Comparison of ENCODE assay signal across 25 cellular contexts in genomic region chr12:2355198-2355597, GRCh38.
DNase-seq lines count a peak whose midpoint lies in the region; ATAC-seq and TF ChIP-seq lines count a peak whose summit lies in the region.
"Had no signal": no experiment of that assay in that cellular context is flagged by ENCODE, and none has a peak within 500 bp of the region (broad histone marks: within the 10 kb centered on the region; RNA-seq: fewer than 3 reads in every experiment).

No MANE protein-coding gene starts in this region.

- peaks cover 13 to 17% of the 10 kb centered on the region in 2 donors for H3K4me1 Mint-ChIP-seq in immature natural killer cell

- H3K27me3 Mint-ChIP-seq in immature natural killer cell (ENCODE audit: low read depth in 3 of 3) = peaks cover 3 to 10% (median 8%) of the 10 kb centered on the region in 3 donors

- no peaks in the 10 kb centered on the region for H3K36me3 Mint-ChIP-seq in immature natural killer cell
- H3K36me3 Mint-ChIP-seq: CD8-positive, alpha-beta T cell had no signal

- H3K27ac Mint-ChIP-seq in immature natural killer cell = no peak overlapping the region

- H3K27me3 ChIP-seq in cardiac muscle cell (no peaks in the 10 kb centered on the region), sigmoid colon (no peaks in the 10 kb centered on the region)
- H3K27me3 ChIP-seq: MG63 had no signal

- H3K4me3 ChIP-seq in cardiac muscle cell = no peak overlapping the region
- H3K4me3 ChIP-seq in sigmoid colon = no peak overlapping the region
- H3K4me3 ChIP-seq: MG63 had no signal

- ATAC-seq in left ventricle myocardium superior = no peak
- ATAC-seq: CD8-positive, alpha-beta T cell; HCT116; Panc1 had no signal

- H3K9me3 Mint-ChIP-seq in immature natural killer cell = no peaks in the 10 kb centered on the region
- H3K9me3 Mint-ChIP-seq: CD8-positive, alpha-beta T cell had no signal

- intact Hi-C loops in left ventricle myocardium superior (cut with micrococcal nuclease) (no loop called here), sigmoid colon (cut with DNase I) (loop anchor here (5.0 kb wide), 1 partner anchor 77 kb away; no protein-coding TSS in a partner anchor)

- no peak overlapping the region for H3K4me3 Mint-ChIP-seq in immature natural killer cell
- H3K4me3 Mint-ChIP-seq: CD8-positive, alpha-beta T cell had no signal

- WGBS in sigmoid colon, 2 donors = 61 to 80% methylated on average over 3 of the region's 3 CpGs

- TF ChIP-seq EP300 in sigmoid colon (IDR thresholded peaks at IDR 0.05) = no peak

- TF ChIP-seq POLR2A in sigmoid colon (IDR thresholded peaks at IDR 0.05) = no peak

- TF ChIP-seq CTCF in cardiac muscle cell (IDR thresholded peaks at IDR 0.05; ENCODE audit: low read depth, low read length) (no peak), sigmoid colon (IDR thresholded peaks at IDR 0.05) (no peak)

- H3K36me3 ChIP-seq in cardiac muscle cell (no peaks in the 10 kb centered on the region), sigmoid colon (no peaks in the 10 kb centered on the region)
- H3K36me3 ChIP-seq: MG63 had no signal

- H3K9me3 ChIP-seq in cardiac muscle cell (ENCODE audit: low read depth) (no peaks in the 10 kb centered on the region), sigmoid colon (no peaks in the 10 kb centered on the region)
- H3K9me3 ChIP-seq: Caco-2, MG63 had no signal

- DNase-seq in cardiac muscle cell (ENCODE audit: low read depth in 1 of 2, low spot score in 1 of 2) (no peak), left ventricle myocardium superior (no peak), NCI-H82 treated with DMSO at 0.1 percent for 48 hours (lab: John Stamatoyannopoulos, UW; ENCODE audit: unreplicated experiment) (peak; percentile 35), islet precursor cell (peak; percentile 41), sigmoid colon (no peak), A172 (ENCODE audit: low spot score) (no peak), immature natural killer cell (no peak)
- DNase-seq in NK-92 treated with Interleukin-12 subunit alpha and Interleukin-12 subunit beta, amount 100 ng/mL, for 24 hours (lab: John Stamatoyannopoulos, UW) = no peak
- DNase-seq: 8988T; Caco-2; CD8-positive, alpha-beta T cell; GOT3; IMR-90; KG1; MG63; NCI-H1105 treated with DMSO at 0.1 percent for 48 hours; NCI-H146; NCI-H1930; NCI-H2107; NCI-H524; NCI-H748 treated with DMSO at 0.1 percent for 48 hours; SHP77 had no signal

- peak overlapping the region; percentile 70 for H3K27ac ChIP-seq in cardiac muscle cell
- peak overlapping the region in 3 of 4 donors; percentile 24 to 94 (median 81) for H3K27ac ChIP-seq in sigmoid colon
- H3K27ac ChIP-seq: RWPE1 had no signal

- H3K4me1 ChIP-seq in cardiac muscle cell (ENCODE audit: low read depth) (peaks cover 30% of the 10 kb centered on the region), sigmoid colon (peaks cover 0 to 81% (median 69%) of the 10 kb centered on the region in 4 donors)
- H3K4me1 ChIP-seq: Caco-2 had no signal

Comparison
In these comparisons a context has a peak if more than half of its experiments do, and no peak if none do; other contexts are left out.
1. DNase-seq: peak in NCI-H82 treated with DMSO at 0.1 percent for 48 hours (single experiment) and islet precursor cell (single experiment); none in cardiac muscle cell (0 of 2), left ventricle myocardium superior (single experiment), sigmoid colon (single experiment), A172 (single experiment), immature natural killer cell (0 of 3) and NK-92 treated with Interleukin-12 subunit alpha and Interleukin-12 subunit beta, amount 100 ng/mL, for 24 hours (single experiment).